ENCODE assay signal across 16 cellular contexts in the genomic region with DNA sequence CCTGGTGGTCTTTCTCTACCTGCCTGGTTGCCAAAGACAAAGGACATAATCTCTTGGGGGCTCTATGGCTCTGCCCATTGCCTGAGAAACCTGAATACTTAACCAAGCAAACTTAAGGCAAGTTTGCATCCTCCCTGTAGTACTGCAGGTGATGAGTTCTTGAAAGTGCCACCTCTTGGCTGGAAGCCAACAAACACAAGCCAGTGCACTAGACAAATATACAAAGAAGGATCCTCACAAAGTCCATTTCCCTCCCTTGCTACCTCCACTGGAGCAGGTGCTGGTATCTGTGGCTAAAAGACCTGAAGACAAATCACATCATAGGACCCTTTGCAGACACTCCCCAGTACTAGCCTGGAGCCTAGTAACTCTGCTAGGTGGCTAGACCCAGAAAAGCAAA.
"Had no signal": no experiment of that assay in that cellular context is flagged by ENCODE, and none has a peak within 500 bp of the region (broad histone marks: within the 10 kb centered on the region; RNA-seq: fewer than 3 reads in every experiment).

No MANE protein-coding gene starts in this region.

- DNase-seq: activated CD4-positive, alpha-beta T cell treated with anti-CD3 and anti-CD28 coated beads for 1 hour; activated gamma-delta T cell treated with Interleukin-2 at 50 U/mL for 16 hours; activated T-cell treated with anti-CD3 and anti-CD28 coated beads, Interleukin-2, amount 50 U/mL, for 1 hour; anterior cingulate cortex; effector CD4-positive, alpha-beta T cell; glutamatergic neuron; hippocampal formation; left ventricle myocardium superior; midbrain; retina; stimulated activated CD4-positive, alpha-beta T cell treated with anti-CD3 and anti-CD28 coated beads, Interleukin-4, amount 100 ng/mL, for 1 hour; stimulated activated naive CD4-positive, alpha-beta T cell treated with Interleukin-2 at 50 U/mL for 16 hours; upper lobe of right lung; WERI-Rb-1 had no signal

- H3K36me3 ChIP-seq: upper lobe of right lung, WERI-Rb-1 had no signal

- ATAC-seq: esophagus mucosa; left ventricle myocardium superior; natural killer cell treated with Interleukin-12 subunit alpha and Interleukin-12 subunit beta and Interleukin-15 and Interleukin-18, amount 100 ng/mL, for 72 hours; upper lobe of right lung had no signal

- H3K4me3 ChIP-seq: upper lobe of right lung had no signal

- H3K27me3 ChIP-seq: upper lobe of right lung had no signal
